ENCODE assay signal across 2 cellular contexts in the genomic region with DNA sequence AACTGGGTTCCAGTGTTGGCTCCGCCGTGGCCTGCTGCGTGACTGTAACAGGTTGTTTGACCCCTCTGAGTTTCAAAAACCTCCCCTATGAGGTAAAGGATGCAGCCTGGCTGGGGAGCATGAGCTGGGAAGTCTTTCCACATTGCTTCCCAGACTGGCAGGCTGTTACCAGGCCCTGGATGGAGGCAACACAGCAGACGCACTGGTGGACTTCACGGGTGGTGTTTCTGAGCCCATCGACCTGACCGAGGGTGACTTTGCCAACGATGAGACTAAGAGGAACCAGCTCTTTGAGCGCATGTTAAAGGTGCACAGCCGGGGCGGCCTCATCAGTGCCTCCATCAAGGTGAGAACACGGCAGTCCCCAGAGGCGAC.
TF ChIP-seq lines count a peak whose summit lies in the region.

No MANE protein-coding gene starts in this region.

TF ChIP-seq in IMR-90, 13 proteins besides CTCF, POLR2A, EP300 and RAD21 (continued from another document):
- no peak for TF ChIP-seq USF2 (IDR thresholded peaks at IDR 0.05; ENCODE audit: low read depth, low read length)
- no peak for TF ChIP-seq MXI1 (IDR thresholded peaks at IDR 0.05; ENCODE audit: borderline replicate concordance, low read depth, low read length)
- no peak for TF ChIP-seq MAZ (IDR thresholded peaks at IDR 0.05; ENCODE audit: borderline replicate concordance, low read depth, low read length)
- no peak for TF ChIP-seq NFE2L2 (IDR thresholded peaks at IDR 0.05; ENCODE audit: low read depth, low read length)
- TF ChIP-seq CHD1 (IDR thresholded peaks at IDR 0.05; ENCODE audit: low read depth, low read length): no peak

TF ChIP-seq in WTC11, 78 proteins besides CTCF, POLR2A, EP300 and RAD21 (continued from another document):
- TF ChIP-seq, protein P1, sequence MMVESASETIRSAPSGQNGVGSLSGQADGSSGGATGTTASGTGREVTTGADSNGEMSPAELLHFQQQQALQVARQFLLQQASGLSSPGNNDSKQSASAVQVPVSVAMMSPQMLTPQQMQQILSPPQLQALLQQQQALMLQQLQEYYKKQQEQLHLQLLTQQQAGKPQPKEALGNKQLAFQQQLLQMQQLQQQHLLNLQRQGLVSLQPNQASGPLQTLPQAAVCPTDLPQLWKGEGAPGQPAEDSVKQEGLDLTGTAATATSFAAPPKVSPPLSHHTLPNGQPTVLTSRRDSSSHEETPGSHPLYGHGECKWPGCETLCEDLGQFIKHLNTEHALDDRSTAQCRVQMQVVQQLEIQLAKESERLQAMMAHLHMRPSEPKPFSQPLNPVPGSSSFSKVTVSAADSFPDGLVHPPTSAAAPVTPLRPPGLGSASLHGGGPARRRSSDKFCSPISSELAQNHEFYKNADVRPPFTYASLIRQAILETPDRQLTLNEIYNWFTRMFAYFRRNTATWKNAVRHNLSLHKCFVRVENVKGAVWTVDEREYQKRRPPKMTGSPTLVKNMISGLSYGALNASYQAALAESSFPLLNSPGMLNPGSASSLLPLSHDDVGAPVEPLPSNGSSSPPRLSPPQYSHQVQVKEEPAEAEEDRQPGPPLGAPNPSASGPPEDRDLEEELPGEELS (CRISPR knock-in tag; IDR thresholded peaks at IDR 0.05): no peak
